In genomic region chr5:171531638-171532037, GRCh38 we compare ENCODE assay signal across 29 cellular contexts.
"Had no signal": no experiment of that assay in that cellular context is flagged by ENCODE, and none has a peak within 500 bp of the region (broad histone marks: within the 10 kb centered on the region; RNA-seq: fewer than 3 reads in every experiment).

No MANE protein-coding gene starts in this region.

- H3K9me3 ChIP-seq: ascending aorta had no signal

- H3K27ac ChIP-seq: ascending aorta, cardiac muscle cell, VCaP had no signal

- DNase-seq: activated B cell treated with CpG ODN at 0.5 μM for 24 hours; activated CD4-positive, alpha-beta memory T cell treated with anti-CD3 and anti-CD28 coated beads for 36 hours; activated CD4-positive, alpha-beta T cell treated with anti-CD3 and anti-CD28 coated beads for 4 hours; activated CD4-positive, alpha-beta T cell treated with anti-CD3 and anti-CD28 coated beads, Interleukin-2, amount 10 ng/mL, durations not matched to agents 24 days and 14 days; activated CD4-positive, alpha-beta T cell treated with anti-CD3 and anti-CD28 coated beads, Interleukin-2, amount 50 U/mL, for 1 hour; activated CD4-positive, alpha-beta T cell treated with anti-CD3 and anti-CD28 coated beads, Interleukin-2, amount 50 U/mL, for 4 hours; activated CD4-positive, CD25-positive, alpha-beta regulatory T cell treated with anti-CD3 and anti-CD28 coated beads, Interleukin-2, amount 50 U/mL, for 72 hours; activated CD8-positive, alpha-beta memory T cell treated with anti-CD3 and anti-CD28 coated beads, Interleukin-2, amount 50 U/mL, for 4 hours; activated CD8-positive, alpha-beta T cell treated with anti-CD3 and anti-CD28 coated beads for 36 hours; activated effector memory CD4-positive, alpha-beta T cell treated with anti-CD3 and anti-CD28 coated beads, Interleukin-2, amount 50 U/mL, for 16 hours; activated naive CD4-positive, alpha-beta T cell treated with anti-CD3 and anti-CD28 coated beads, Interleukin-2, amount 10 ng/mL, durations not matched to agents 7 days and 5 days; activated naive CD4-positive, alpha-beta T cell treated with Interleukin-2 at 50 U/mL for 16 hours; activated naive CD8-positive, alpha-beta T cell treated with anti-CD3 and anti-CD28 coated beads, Interleukin-2, amount 10 ng/mL, durations not matched to agents 7 days and 5 days; activated naive CD8-positive, alpha-beta T cell treated with anti-CD3 and anti-CD28 coated beads, Interleukin-2, amount 50 U/mL, for 24 hours; activated T-cell treated with anti-CD3 and anti-CD28 coated beads for 4 hours; activated T-cell treated with anti-CD3 and anti-CD28 coated beads, Interleukin-2, amount 50 U/mL, for 1 hour; activated T-cell treated with anti-CD3 and anti-CD28 coated beads, Interleukin-2, amount 50 U/mL, for 4 hours; activated T-cell treated with anti-CD3 and anti-CD28 coated beads, Interleukin-2, amount 50 U/mL, for 72 hours; amygdala; anterior cingulate cortex; caudate nucleus; cerebellar nuclear complex; T-helper 1 cell; T-helper 2 cell; T-helper 9 cell had no signal

- ATAC-seq: activated CD8-positive, alpha-beta T cell treated with anti-CD3 and anti-CD28 coated beads for 36 hours; activated naive CD8-positive, alpha-beta T cell treated with anti-CD3 and anti-CD28 coated beads, Interleukin-2, amount 50 U/mL, for 24 hours; activated T-cell treated with anti-CD3 and anti-CD28 coated beads, Interleukin-2, amount 50 U/mL, for 4 hours; activated T-cell treated with anti-CD3 and anti-CD28 coated beads, Interleukin-2, amount 50 U/mL, for 72 hours; activated T-helper 17 cell treated with anti-CD3 and anti-CD28 coated beads, Interleukin-2, amount 50 U/mL, for 72 hours had no signal

- H3K27me3 ChIP-seq: ascending aorta, cardiac muscle cell had no signal

- H3K36me3 ChIP-seq: ascending aorta, cardiac muscle cell had no signal

- H3K4me3 ChIP-seq: ascending aorta, cardiac muscle cell had no signal

- H3K4me1 ChIP-seq: ascending aorta had no signal
